In genomic region chr11:101438126-101438525, GRCh38 we compare ENCODE assay signal across 37 cellular contexts.
"Had no signal": no experiment of that assay in that cellular context is flagged by ENCODE, and none has a peak within 500 bp of the region (broad histone marks: within the 10 kb centered on the region; RNA-seq: fewer than 3 reads in every experiment).

No MANE protein-coding gene starts in this region.

- H3K27me3 Mint-ChIP-seq: activated CD4-positive, alpha-beta memory T cell treated with anti-CD3 and anti-CD28 coated beads, Interleukin-2, amount 10 ng/mL, durations not matched to agents 7 days and 5 days; activated CD4-positive, alpha-beta T cell treated with anti-CD3 and anti-CD28 coated beads for 36 hours; activated CD4-positive, alpha-beta T cell treated with anti-CD3 and anti-CD28 coated beads, Interleukin-2, amount 10 ng/mL, durations not matched to agents 7 days and 5 days; activated CD8-positive, alpha-beta memory T cell treated with anti-CD3 and anti-CD28 coated beads, Interleukin-2, amount 10 ng/mL, durations not matched to agents 7 days and 5 days; activated naive CD4-positive, alpha-beta T cell treated with anti-CD3 and anti-CD28 coated beads, Interleukin-2, amount 10 ng/mL, durations not matched to agents 7 days and 5 days; activated naive CD4-positive, alpha-beta T cell treated with anti-CD3 and anti-CD28 coated beads, Interleukin-2, amount 50 U/mL, for 24 hours; activated naive CD8-positive, alpha-beta T cell; activated naive CD8-positive, alpha-beta T cell treated with anti-CD3 and anti-CD28 coated beads, Interleukin-2, amount 10 ng/mL, durations not matched to agents 7 days and 5 days; activated naive CD8-positive, alpha-beta T cell treated with anti-CD3 and anti-CD28 coated beads, Interleukin-2, amount 50 U/mL, for 24 hours; activated T-helper 17 cell treated with anti-CD3 and anti-CD28 coated beads, Interleukin-2, amount 50 U/mL, for 72 hours; central memory CD8-positive, alpha-beta T cell had no signal

- H3K27ac Mint-ChIP-seq: activated B cell treated with CpG ODN at 0.5 μM for 24 hours; activated CD4-positive, alpha-beta memory T cell treated with anti-CD3 and anti-CD28 coated beads, Interleukin-2, amount 10 ng/mL, durations not matched to agents 7 days and 5 days; activated CD4-positive, alpha-beta T cell treated with anti-CD3 and anti-CD28 coated beads for 36 hours; activated CD4-positive, alpha-beta T cell treated with anti-CD3 and anti-CD28 coated beads, Interleukin-2, amount 10 ng/mL, durations not matched to agents 7 days and 5 days; activated CD8-positive, alpha-beta memory T cell treated with anti-CD3 and anti-CD28 coated beads, Interleukin-2, amount 10 ng/mL, durations not matched to agents 7 days and 5 days; activated CD8-positive, alpha-beta T cell treated with anti-CD3 and anti-CD28 coated beads, Interleukin-2, amount 10 ng/mL, durations not matched to agents 7 days and 5 days; activated naive CD4-positive, alpha-beta T cell treated with anti-CD3 and anti-CD28 coated beads, Interleukin-2, amount 10 ng/mL, durations not matched to agents 7 days and 5 days; activated naive CD4-positive, alpha-beta T cell treated with anti-CD3 and anti-CD28 coated beads, Interleukin-2, amount 50 U/mL, for 24 hours; activated naive CD8-positive, alpha-beta T cell; activated naive CD8-positive, alpha-beta T cell treated with anti-CD3 and anti-CD28 coated beads, Interleukin-2, amount 10 ng/mL, durations not matched to agents 7 days and 5 days; activated naive CD8-positive, alpha-beta T cell treated with anti-CD3 and anti-CD28 coated beads, Interleukin-2, amount 50 U/mL, for 24 hours; activated T-cell treated with anti-CD3 and anti-CD28 coated beads, Interleukin-2, amount 50 U/mL, for 72 hours; activated T-helper 1 cell treated with anti-CD3 and anti-CD28 coated beads, Interleukin-12 subunit alpha, Interleukin-12 subunit beta, Interleukin-2, Interleukin-4 antibody, amounts not matched to agents 30 ng/mL and 10 ng/mL and 1 ng/mL, durations not matched to agents 14 hours and 24 hours and 36 hours; activated T-helper 17 cell treated with anti-CD3 and anti-CD28 coated beads, Interleukin-2, amount 50 U/mL, for 72 hours; brain; T-helper 1 cell treated with Interleukin-12 subunit alpha and Interleukin-12 subunit beta and Interleukin-4 antibody, amounts not matched to agents 30 μg/mL and 1 μg/mL, for 36 hours; T-helper 2 cell treated with Interferon-gamma antibody and Interleukin-4, amounts not matched to agents 5 μg/mL and 100 μg/mL, for 36 hours had no signal

- H3K27ac ChIP-seq: ascending aorta, cardiac muscle cell, VCaP had no signal

- H3K9me3 ChIP-seq: ascending aorta had no signal

- H3K27me3 ChIP-seq: ascending aorta, cardiac muscle cell had no signal

- H3K36me3 ChIP-seq: ascending aorta, cardiac muscle cell had no signal

- H3K4me3 Mint-ChIP-seq: activated B cell treated with CpG ODN at 0.5 μM for 24 hours; activated CD4-positive, alpha-beta memory T cell treated with anti-CD3 and anti-CD28 coated beads, Interleukin-2, amount 10 ng/mL, durations not matched to agents 7 days and 5 days; activated CD4-positive, alpha-beta T cell treated with anti-CD3 and anti-CD28 coated beads for 36 hours; activated CD4-positive, alpha-beta T cell treated with anti-CD3 and anti-CD28 coated beads, Interleukin-2, amount 10 ng/mL, durations not matched to agents 7 days and 5 days; activated CD8-positive, alpha-beta memory T cell treated with anti-CD3 and anti-CD28 coated beads, Interleukin-2, amount 10 ng/mL, durations not matched to agents 7 days and 5 days; activated CD8-positive, alpha-beta T cell treated with anti-CD3 and anti-CD28 coated beads, Interleukin-2, amount 10 ng/mL, durations not matched to agents 7 days and 5 days; activated naive CD4-positive, alpha-beta T cell treated with anti-CD3 and anti-CD28 coated beads, Interleukin-2, amount 10 ng/mL, durations not matched to agents 7 days and 5 days; activated naive CD4-positive, alpha-beta T cell treated with anti-CD3 and anti-CD28 coated beads, Interleukin-2, amount 50 U/mL, for 24 hours; activated naive CD8-positive, alpha-beta T cell; activated naive CD8-positive, alpha-beta T cell treated with anti-CD3 and anti-CD28 coated beads, Interleukin-2, amount 10 ng/mL, durations not matched to agents 7 days and 5 days; activated naive CD8-positive, alpha-beta T cell treated with anti-CD3 and anti-CD28 coated beads, Interleukin-2, amount 50 U/mL, for 24 hours; activated T-cell treated with anti-CD3 and anti-CD28 coated beads, Interleukin-2, amount 50 U/mL, for 4 hours; activated T-cell treated with anti-CD3 and anti-CD28 coated beads, Interleukin-2, amount 50 U/mL, for 72 hours; activated T-helper 1 cell treated with anti-CD3 and anti-CD28 coated beads, Interleukin-12 subunit alpha, Interleukin-12 subunit beta, Interleukin-2, Interleukin-4 antibody, amounts not matched to agents 30 ng/mL and 10 ng/mL and 1 ng/mL, durations not matched to agents 14 hours and 24 hours and 36 hours; activated T-helper 17 cell treated with anti-CD3 and anti-CD28 coated beads, Interleukin-2, amount 50 U/mL, for 72 hours; brain; central memory CD8-positive, alpha-beta T cell; T-helper 1 cell treated with Interleukin-12 subunit alpha and Interleukin-12 subunit beta and Interleukin-4 antibody, amounts not matched to agents 30 μg/mL and 1 μg/mL, for 36 hours; T-helper 2 cell treated with Interferon-gamma antibody and Interleukin-4, amounts not matched to agents 5 μg/mL and 100 μg/mL, for 36 hours had no signal

- H3K4me3 ChIP-seq: ascending aorta, cardiac muscle cell had no signal

- H3K36me3 Mint-ChIP-seq: activated CD8-positive, alpha-beta memory T cell treated with anti-CD3 and anti-CD28 coated beads, Interleukin-2, amount 10 ng/mL, durations not matched to agents 7 days and 5 days; activated naive CD4-positive, alpha-beta T cell treated with anti-CD3 and anti-CD28 coated beads, Interleukin-2, amount 10 ng/mL, durations not matched to agents 7 days and 5 days; activated naive CD4-positive, alpha-beta T cell treated with anti-CD3 and anti-CD28 coated beads, Interleukin-2, amount 50 U/mL, for 24 hours; activated naive CD8-positive, alpha-beta T cell; activated naive CD8-positive, alpha-beta T cell treated with anti-CD3 and anti-CD28 coated beads, Interleukin-2, amount 10 ng/mL, durations not matched to agents 7 days and 5 days; brain had no signal

- H3K4me1 Mint-ChIP-seq: activated B cell treated with CpG ODN at 0.5 μM for 24 hours; activated CD4-positive, alpha-beta memory T cell treated with anti-CD3 and anti-CD28 coated beads, Interleukin-2, amount 10 ng/mL, durations not matched to agents 7 days and 5 days; activated CD4-positive, alpha-beta T cell treated with anti-CD3 and anti-CD28 coated beads for 36 hours; activated CD4-positive, alpha-beta T cell treated with anti-CD3 and anti-CD28 coated beads, Interleukin-2, amount 10 ng/mL, durations not matched to agents 7 days and 5 days; activated CD8-positive, alpha-beta memory T cell treated with anti-CD3 and anti-CD28 coated beads, Interleukin-2, amount 10 ng/mL, durations not matched to agents 7 days and 5 days; activated naive CD4-positive, alpha-beta T cell treated with anti-CD3 and anti-CD28 coated beads, Interleukin-2, amount 10 ng/mL, durations not matched to agents 7 days and 5 days; activated naive CD4-positive, alpha-beta T cell treated with anti-CD3 and anti-CD28 coated beads, Interleukin-2, amount 50 U/mL, for 24 hours; activated naive CD8-positive, alpha-beta T cell treated with anti-CD3 and anti-CD28 coated beads, Interleukin-2, amount 10 ng/mL, durations not matched to agents 7 days and 5 days; activated naive CD8-positive, alpha-beta T cell treated with anti-CD3 and anti-CD28 coated beads, Interleukin-2, amount 50 U/mL, for 24 hours; activated T-helper 17 cell treated with anti-CD3 and anti-CD28 coated beads, Interleukin-2, amount 50 U/mL, for 72 hours; central memory CD8-positive, alpha-beta T cell had no signal

- DNase-seq: activated B cell treated with CpG ODN at 0.5 μM for 24 hours; activated CD4-positive, alpha-beta memory T cell treated with anti-CD3 and anti-CD28 coated beads, Interleukin-2, amount 10 ng/mL, durations not matched to agents 7 days and 5 days; activated CD4-positive, alpha-beta T cell treated with anti-CD3 and anti-CD28 coated beads for 1 hour; activated CD4-positive, alpha-beta T cell treated with anti-CD3 and anti-CD28 coated beads for 36 hours; activated CD4-positive, alpha-beta T cell treated with anti-CD3 and anti-CD28 coated beads for 48 hours; activated CD4-positive, alpha-beta T cell treated with anti-CD3 and anti-CD28 coated beads, Interleukin-2, amount 10 ng/mL, durations not matched to agents 7 days and 5 days; activated CD4-positive, alpha-beta T cell treated with anti-CD3 and anti-CD28 coated beads, Interleukin-2, amount 50 U/mL, for 48 hours; activated CD8-positive, alpha-beta memory T cell treated with anti-CD3 and anti-CD28 coated beads for 24 hours; activated CD8-positive, alpha-beta memory T cell treated with anti-CD3 and anti-CD28 coated beads, Interleukin-2, amount 10 ng/mL, durations not matched to agents 7 days and 5 days; activated CD8-positive, alpha-beta memory T cell treated with anti-CD3 and anti-CD28 coated beads, Interleukin-2, amount 50 U/mL, for 48 hours; activated CD8-positive, alpha-beta T cell treated with anti-CD3 and anti-CD28 coated beads, Interleukin-2, amount 10 ng/mL, durations not matched to agents 7 days and 5 days; activated effector memory CD4-positive, alpha-beta T cell treated with anti-CD3 and anti-CD28 coated beads, Interleukin-2, amount 50 U/mL, for 16 hours; activated naive CD4-positive, alpha-beta T cell treated with anti-CD3 and anti-CD28 coated beads, Interleukin-2, amount 10 ng/mL, durations not matched to agents 7 days and 5 days; activated naive CD4-positive, alpha-beta T cell treated with Interleukin-2 at 50 U/mL for 16 hours; activated naive CD8-positive, alpha-beta T cell treated with anti-CD3 and anti-CD28 coated beads, Interleukin-2, amount 10 ng/mL, durations not matched to agents 7 days and 5 days; activated naive CD8-positive, alpha-beta T cell treated with anti-CD3 and anti-CD28 coated beads, Interleukin-2, amount 50 U/mL, for 24 hours; activated T-cell treated with anti-CD3 and anti-CD28 coated beads, Interleukin-2, amount 50 U/mL, for 4 hours; activated T-cell treated with anti-CD3 and anti-CD28 coated beads, Interleukin-2, amount 50 U/mL, for 72 hours; amygdala; anterior cingulate cortex; caudate nucleus; cerebellar nuclear complex; SW 1271; T-helper 1 cell; T-helper 2 cell; T-helper 9 cell had no signal

- H3K9me3 Mint-ChIP-seq: activated CD4-positive, alpha-beta T cell treated with anti-CD3 and anti-CD28 coated beads, Interleukin-2, amount 10 ng/mL, durations not matched to agents 7 days and 5 days; activated naive CD4-positive, alpha-beta T cell treated with anti-CD3 and anti-CD28 coated beads, Interleukin-2, amount 50 U/mL, for 24 hours; activated naive CD8-positive, alpha-beta T cell treated with anti-CD3 and anti-CD28 coated beads, Interleukin-2, amount 10 ng/mL, durations not matched to agents 7 days and 5 days; activated naive CD8-positive, alpha-beta T cell treated with anti-CD3 and anti-CD28 coated beads, Interleukin-2, amount 50 U/mL, for 24 hours had no signal
